21 cellular contexts compared by ENCODE assay signal in the genomic region with DNA sequence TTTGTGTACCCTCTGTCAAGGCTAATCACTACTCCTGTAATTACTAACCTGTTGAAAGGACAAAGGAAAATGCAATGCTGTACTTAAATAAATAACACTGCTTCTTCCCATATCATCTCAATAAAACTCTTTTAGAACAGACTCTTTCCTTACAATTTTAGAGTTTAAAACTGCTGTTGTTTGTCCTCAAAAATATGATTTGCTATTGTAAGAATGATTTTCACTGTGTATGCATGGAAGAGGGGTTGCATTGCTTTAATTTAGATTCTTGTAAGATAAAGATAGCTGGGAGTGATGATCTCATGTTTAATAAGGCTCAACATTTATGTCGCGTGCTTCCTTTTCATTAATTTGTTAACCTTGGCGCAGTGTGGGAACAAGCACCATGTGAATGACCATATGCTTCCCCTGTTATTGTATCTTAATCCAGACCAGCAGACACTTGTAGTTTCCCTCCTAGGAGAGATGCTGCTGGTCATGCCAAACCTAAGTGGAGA.
DNase-seq lines count a peak whose midpoint lies in the region; TF ChIP-seq lines count a peak whose summit lies in the region.
"Had no signal": no experiment of that assay in that cellular context is flagged by ENCODE, and none has a peak within 500 bp of the region (broad histone marks: within the 10 kb centered on the region; RNA-seq: fewer than 3 reads in every experiment).

No MANE protein-coding gene starts in this region.

- H3K9ac ChIP-seq in Loucy (ENCODE audit: low read depth, low read length, poor library complexity, severe bottlenecking) (peak overlapping the region; percentile 75), SK-N-MC (ENCODE audit: insufficient read length) (no peak overlapping the region)

- H3K9me2 ChIP-seq in Loucy (replicated peaks; ENCODE audit: low read depth, low read length): no peaks in the 10 kb centered on the region

- peaks cover 8% of the 10 kb centered on the region; the same call in 1 of the 2 replicates for H3F3A ChIP-seq in Loucy (ENCODE audit: low read depth)

- H3K79me2 ChIP-seq in Loucy (ENCODE audit: insufficient read depth, low read length): no peaks in the 10 kb centered on the region

- no peaks in the 10 kb centered on the region for H3K27me3 ChIP-seq in Loucy (ENCODE audit: insufficient read depth, low read length, poor library complexity, severe bottlenecking)
- H3K27me3 ChIP-seq in tibial nerve: no peaks in the 10 kb centered on the region
- no peaks in the 10 kb centered on the region for H3K27me3 ChIP-seq in CD4-positive, alpha-beta memory T cell (ENCODE audit: insufficient read depth, low read length)
- H3K27me3 ChIP-seq: heart left ventricle, sigmoid colon had no signal

- H3K4me3 ChIP-seq in Loucy (ENCODE audit: low read length, poor library complexity, severe bottlenecking) (no peak overlapping the region), SK-N-MC (peak overlapping the region; percentile 54; the same call in 1 of the 2 replicates), tibial nerve (no peak overlapping the region)
- no peak overlapping the region for H3K4me3 ChIP-seq in CD4-positive, alpha-beta memory T cell (ENCODE audit: low read length in 2 of 2)
- H3K4me3 ChIP-seq: heart left ventricle, sigmoid colon had no signal

- H3K27ac Mint-ChIP-seq in progenitor cell of endocrine pancreas: peak overlapping the region; percentile 17
- no peak overlapping the region for H3K27ac Mint-ChIP-seq in CD4-positive, alpha-beta memory T cell
- H3K27ac Mint-ChIP-seq: activated CD8-positive, alpha-beta T cell treated with anti-CD3 and anti-CD28 coated beads for 36 hours; activated naive CD8-positive, alpha-beta T cell had no signal

- H3K9me3 ChIP-seq in Loucy (ENCODE audit: insufficient read depth, low read depth, low read length) (no peaks in the 10 kb centered on the region), SK-N-MC (ENCODE audit: low read depth, low read length) (no peaks in the 10 kb centered on the region), tibial nerve (no peaks in the 10 kb centered on the region)
- no peaks in the 10 kb centered on the region for H3K9me3 ChIP-seq in CD4-positive, alpha-beta memory T cell (ENCODE audit: control insufficient read depth in 1 of 2, low read length in 2 of 2)
- H3K9me3 ChIP-seq: Caco-2, heart left ventricle, sigmoid colon had no signal

- H3K9me3 Mint-ChIP-seq in progenitor cell of endocrine pancreas (ENCODE audit: low read depth): no peaks in the 10 kb centered on the region
- H3K9me3 Mint-ChIP-seq in CD4-positive, alpha-beta memory T cell: no peaks in the 10 kb centered on the region
- H3K9me3 Mint-ChIP-seq: activated CD8-positive, alpha-beta T cell treated with anti-CD3 and anti-CD28 coated beads for 36 hours had no signal

- H3K36me3 ChIP-seq in Loucy (ENCODE audit: insufficient read depth, low read length) (no peaks in the 10 kb centered on the region), SK-N-MC (ENCODE audit: insufficient read depth, low read length) (no peaks in the 10 kb centered on the region), tibial nerve (no peaks in the 10 kb centered on the region)
- H3K36me3 ChIP-seq in CD4-positive, alpha-beta memory T cell (ENCODE audit: insufficient read depth, low read length): no peaks in the 10 kb centered on the region
- H3K36me3 ChIP-seq: heart left ventricle, sigmoid colon had no signal

- H3K4me1 ChIP-seq in Loucy (ENCODE audit: insufficient read depth, low read length, poor library complexity, severe bottlenecking) (peaks cover 81% of the 10 kb centered on the region), tibial nerve (peaks cover 0 to 13% (median 0%) of the 10 kb centered on the region in 4 donors)
- peaks cover 15% of the 10 kb centered on the region for H3K4me1 ChIP-seq in CD4-positive, alpha-beta memory T cell (ENCODE audit: insufficient read depth, low read length)
- H3K4me1 ChIP-seq: Caco-2, sigmoid colon had no signal

- H3K4me1 Mint-ChIP-seq in progenitor cell of endocrine pancreas (ENCODE audit: low read depth): peaks cover 44% of the 10 kb centered on the region
- peaks cover 9 to 15% (median 11%) of the 10 kb centered on the region in 4 donors for H3K4me1 Mint-ChIP-seq in CD4-positive, alpha-beta memory T cell

- H3K4me3 Mint-ChIP-seq in progenitor cell of endocrine pancreas (ENCODE audit: low read depth): no peak overlapping the region
- no peak overlapping the region for H3K4me3 Mint-ChIP-seq in CD4-positive, alpha-beta memory T cell
- H3K4me3 Mint-ChIP-seq: activated CD8-positive, alpha-beta T cell treated with anti-CD3 and anti-CD28 coated beads for 36 hours; activated naive CD8-positive, alpha-beta T cell had no signal

- no peak for TF ChIP-seq EP300 in tibial nerve (IDR thresholded peaks at IDR 0.05)

- 80 to 92% methylated on average over 3 of the region's 3 CpGs for WGBS in tibial nerve, 2 donors

- no peaks in the 10 kb centered on the region for H4K20me1 ChIP-seq in Loucy (ENCODE audit: insufficient read depth, low read length, poor library complexity, severe bottlenecking)

- no peak overlapping the region; the same call in 1 of the 2 replicates for H2AFZ ChIP-seq in Loucy (ENCODE audit: low read length)

- CTCF ChIA-PET in CD4-positive, alpha-beta memory T cell (lab: Charles Lee; ENCODE audit: partially characterized antibody): interaction anchor here (0.8 kb wide), 1 partner anchor 76 kb away, joined by 3 read pairs; no protein-coding TSS in a partner anchor

- H3K27ac ChIP-seq in SK-N-MC: peak overlapping the region; percentile 77
- H3K27ac ChIP-seq in tibial nerve: no peak overlapping the region
- no peak overlapping the region for H3K27ac ChIP-seq in CD4-positive, alpha-beta memory T cell (ENCODE audit: low read depth, low read length)
- H3K27ac ChIP-seq: sigmoid colon had no signal

- POLR2A ChIA-PET in CD4-positive, alpha-beta memory T cell (lab: Charles Lee; ENCODE audit: partially characterized antibody): no interaction called here

- TF ChIP-seq POLR2A in tibial nerve (IDR thresholded peaks at IDR 0.05): no peak

- TF ChIP-seq CTCF in Loucy (conservative IDR thresholded peaks at IDR 0.05; ENCODE audit: low read length): no peak
- TF ChIP-seq CTCF in progenitor cell of endocrine pancreas (IDR thresholded peaks at IDR 0.05; ENCODE audit: unreplicated experiment): no peak
- TF ChIP-seq CTCF in tibial nerve (IDR thresholded peaks at IDR 0.05): no peak

- H3K4me2 ChIP-seq in Loucy (ENCODE audit: low read depth, low read length, poor library complexity, severe bottlenecking): peak overlapping the region; percentile 71

- H3K36me3 Mint-ChIP-seq in progenitor cell of endocrine pancreas (ENCODE audit: insufficient read depth): no peaks in the 10 kb centered on the region
- no peaks in the 10 kb centered on the region for H3K36me3 Mint-ChIP-seq in CD4-positive, alpha-beta memory T cell

- DNase-seq in EH (ENCODE audit: low read depth) (peak; percentile 78), SK-N-MC (ENCODE audit: low read depth, low spot score) (no peak), progenitor cell of endocrine pancreas (ENCODE audit: low spot score, unreplicated experiment) (no peak), NCI-H1105 (lab: John Stamatoyannopoulos, UW) (no peak), tibial nerve (ENCODE audit: low spot score in 2 of 2) (no peak)
- no peak for DNase-seq in CD4-positive, alpha-beta memory T cell
- DNase-seq: activated CD4-positive, CD25-positive, alpha-beta regulatory T cell treated with anti-CD3 and anti-CD28 coated beads, Interleukin-2, amount 50 U/mL, for 72 hours; activated CD8-positive, alpha-beta T cell treated with anti-CD3 and anti-CD28 coated beads for 36 hours; AML-193; aorta; Caco-2; caudate nucleus; heart left ventricle; left colon; NCI-H2171 treated with DMSO at 0.1 percent for 48 hours; NCI-H526; SHP77; sigmoid colon; stimulated activated naive CD8-positive, alpha-beta T cell treated with anti-CD3 and anti-CD28 coated beads, Interleukin-15, Interleukin-2, amounts not matched to agents 100 U/mL and 50 U/mL, for 24 hours had no signal

- no peaks in the 10 kb centered on the region for H3K27me3 Mint-ChIP-seq in progenitor cell of endocrine pancreas
- H3K27me3 Mint-ChIP-seq in CD4-positive, alpha-beta memory T cell: peaks cover 2 to 8% of the 10 kb centered on the region in 2 donors

- intact Hi-C loops in CD4-positive, alpha-beta memory T cell (cut with micrococcal nuclease): no loop called here
